In genomic region chr6:17405944-17406245, GRCh38 we compare ENCODE assay signal across 30 cellular contexts. TPM values are rescaled to one million over a fixed set of nuclear protein-coding genes. Genes with fewer than 3 reads are reported as not detected.
DNase-seq lines count a peak whose midpoint lies in the region; ATAC-seq and TF ChIP-seq lines count a peak whose summit lies in the region.
"Had no signal": no experiment of that assay in that cellular context is flagged by ENCODE, and none has a peak within 500 bp of the region (broad histone marks: within the 10 kb centered on the region; RNA-seq: fewer than 3 reads in every experiment).

No MANE protein-coding gene starts in this region.

- no peak overlapping the region for H4K12ac ChIP-seq in trophoblast cell (ENCODE audit: low read depth, low read length)

- H3K23ac ChIP-seq in trophoblast cell (ENCODE audit: low read length) (no peak overlapping the region), H9 (ENCODE audit: insufficient read length, low read depth, low read length) (no peak overlapping the region)

- peaks cover 27% of the 10 kb centered on the region for H3K36me3 Mint-ChIP-seq in GM23338 (ENCODE audit: low read depth)
- H3K36me3 Mint-ChIP-seq in H9 (ENCODE audit: insufficient read depth in 1 of 3, low read depth in 3 of 3) = peaks cover 6 to 14% (median 13%) of the 10 kb centered on the region in 3 experiments; a peak in 6 of 7 replicates

- H3K9me3 Mint-ChIP-seq in GM23338 (peaks cover 14% of the 10 kb centered on the region), H9 (peaks cover 12% of the 10 kb centered on the region in 2 experiments)
- H3K9me3 Mint-ChIP-seq: activated T-helper 1 cell treated with anti-CD3 and anti-CD28 coated beads, Interleukin-12 subunit alpha, Interleukin-12 subunit beta, Interleukin-2, Interleukin-4 antibody, amounts not matched to agents 30 ng/mL and 10 ng/mL and 1 ng/mL, durations not matched to agents 14 hours and 24 hours and 36 hours had no signal

- H3K27me3 ChIP-seq in GM23338 (ENCODE audit: insufficient read depth) = no peaks in the 10 kb centered on the region
- no peaks in the 10 kb centered on the region for H3K27me3 ChIP-seq in trophoblast cell (ENCODE audit: insufficient read depth, low read length)
- H3K27me3 ChIP-seq in H9 (ENCODE audit: insufficient read depth, low read length) = no peaks in the 10 kb centered on the region
- H3K27me3 ChIP-seq: BE2C, dorsolateral prefrontal cortex, thyroid gland had no signal

- H3K9me2 ChIP-seq in GM23338 (ENCODE audit: insufficient read depth) = no peaks in the 10 kb centered on the region

- H3K79me1 ChIP-seq in trophoblast cell (ENCODE audit: low read length) (peaks cover 3% of the 10 kb centered on the region), H9 (ENCODE audit: insufficient read depth, low read depth, low read length, poor library complexity, severe bottlenecking) (no peaks in the 10 kb centered on the region)

- H3K4me3 ChIP-seq in GM23338 (no peak overlapping the region), trophoblast cell (ENCODE audit: low read depth, low read length) (no peak overlapping the region)
- H3K4me3 ChIP-seq: dorsolateral prefrontal cortex, thyroid gland had no signal

- H3K79me2 ChIP-seq in GM23338 (replicated peaks; ENCODE audit: insufficient read depth) = 0 out of 2 replicates have a peak, but pooled peaks cover 22% of the 10 kb centered on the region
- H3K79me2 ChIP-seq in trophoblast cell (ENCODE audit: control insufficient read depth, insufficient read depth, low read length, poor library complexity) = peaks cover 4% of the 10 kb centered on the region
- no peaks in the 10 kb centered on the region for H3K79me2 ChIP-seq in H9 (ENCODE audit: insufficient read depth, low read length)

- H2BK5ac ChIP-seq in trophoblast cell (ENCODE audit: low read depth, low read length, poor library complexity) = no peak overlapping the region
- H2BK5ac ChIP-seq in H9 (ENCODE audit: insufficient read length, low read length) = no peak overlapping the region

- no peak overlapping the region for H2BK20ac ChIP-seq in H9 (ENCODE audit: low read depth, low read length, poor library complexity, severe bottlenecking)

- no peak overlapping the region for H3T11ph ChIP-seq in H9 (ENCODE audit: low read length)

- no peak overlapping the region for H2BK12ac ChIP-seq in trophoblast cell (ENCODE audit: low read length)
- H2BK12ac ChIP-seq in H9 (ENCODE audit: insufficient read length, low read depth, low read length) = no peak overlapping the region

- no peak overlapping the region for H3K4me2 ChIP-seq in GM23338
- H3K4me2 ChIP-seq in trophoblast cell (ENCODE audit: low read length) = no peak overlapping the region
- H3K4me2 ChIP-seq in H9 (ENCODE audit: insufficient read depth, insufficient read length, low read length) = no peak overlapping the region

- H3K14ac ChIP-seq in trophoblast cell (ENCODE audit: low read length) (no peak overlapping the region), H9 (ENCODE audit: insufficient read depth, low read length) (no peak overlapping the region)

- H3K27ac Mint-ChIP-seq in GM23338 = no peak overlapping the region; the same call in 1 of the 2 replicates
- peak overlapping the region in 1 of 3 experiments; percentile 74; a peak in 2 of 7 replicates for H3K27ac Mint-ChIP-seq in H9
- H3K27ac Mint-ChIP-seq: activated CD4-positive, alpha-beta memory T cell treated with anti-CD3 and anti-CD28 coated beads, Interleukin-2, amount 10 ng/mL, durations not matched to agents 7 days and 5 days; activated T-helper 1 cell treated with anti-CD3 and anti-CD28 coated beads, Interleukin-12 subunit alpha, Interleukin-12 subunit beta, Interleukin-2, Interleukin-4 antibody, amounts not matched to agents 30 ng/mL and 10 ng/mL and 1 ng/mL, durations not matched to agents 14 hours and 24 hours and 36 hours had no signal

- H2BK15ac ChIP-seq in H9 (ENCODE audit: low read depth, low read length) = no peak overlapping the region

- H3K18ac ChIP-seq in trophoblast cell (ENCODE audit: low read length) (no peak overlapping the region), H9 (ENCODE audit: insufficient read length, low read depth, low read length) (no peak overlapping the region)

- H4K8ac ChIP-seq in trophoblast cell (ENCODE audit: low read depth, low read length) (no peak overlapping the region), H9 (replicated peaks; ENCODE audit: insufficient read length, low read depth, low read length) (no peak overlapping the region)

- H2AK5ac ChIP-seq in trophoblast cell (ENCODE audit: low read length) (no peak overlapping the region), H9 (ENCODE audit: insufficient read length, low read length) (no peak overlapping the region)

- H4K20me1 ChIP-seq in GM23338 (replicated peaks; ENCODE audit: insufficient read depth) = no peaks in the 10 kb centered on the region; the same call in 1 of the 2 replicates
- no peaks in the 10 kb centered on the region for H4K20me1 ChIP-seq in H9 (ENCODE audit: control insufficient read depth, insufficient read depth, insufficient read length)

- 0 out of 2 replicates have a peak overlapping the region, but pooled peaks have one; percentile 55 for H3K27ac ChIP-seq in GM23338 (ENCODE audit: low read depth)
- peak overlapping the region; percentile 39 for H3K27ac ChIP-seq in trophoblast cell (ENCODE audit: low read depth, low read length)
- no peak overlapping the region for H3K27ac ChIP-seq in H9 (ENCODE audit: insufficient read length, low read depth, low read length)
- H3K27ac ChIP-seq: dorsolateral prefrontal cortex, neutrophil, thyroid gland had no signal

- H3K23me2 ChIP-seq in H9 (ENCODE audit: insufficient read length, low read depth, low read length, poor library complexity, severe bottlenecking) = no peaks in the 10 kb centered on the region

- no peak overlapping the region for H4K5ac ChIP-seq in H9 (ENCODE audit: insufficient read length, low read depth, low read length)

- H2BK120ac ChIP-seq in trophoblast cell (ENCODE audit: insufficient read depth, low read length, poor library complexity) (no peak overlapping the region), H9 (ENCODE audit: low read depth, low read length, poor library complexity, severe bottlenecking) (no peak overlapping the region)

- no peak overlapping the region for H3K56ac ChIP-seq in H9 (ENCODE audit: insufficient read length, low read depth, low read length)

- no peak overlapping the region for H2AFZ ChIP-seq in GM23338
- H2AFZ ChIP-seq in trophoblast cell (ENCODE audit: insufficient read depth, low read length, poor library complexity) = no peak overlapping the region
- H2AFZ ChIP-seq in H9 (ENCODE audit: low read length) = no peak overlapping the region

- intact Hi-C loops in left ventricle myocardium superior (cut with micrococcal nuclease) = no loop called here

- H3K4me1 ChIP-seq in GM23338 (ENCODE audit: insufficient read depth) (no peaks in the 10 kb centered on the region), trophoblast cell (ENCODE audit: control insufficient read depth in 1 of 2, insufficient read depth in 2 of 2, low read length in 2 of 2) (peaks cover 11 to 15% of the 10 kb centered on the region in 2 experiments), H9 (ENCODE audit: insufficient read depth, low read length) (no peaks in the 10 kb centered on the region; the same call in 1 of the 2 replicates)
- H3K4me1 ChIP-seq: BE2C, thyroid gland had no signal

- H3F3A ChIP-seq in GM23338 (replicated peaks; ENCODE audit: low read depth) = no peaks in the 10 kb centered on the region

- H4K91ac ChIP-seq in trophoblast cell (ENCODE audit: low read depth, low read length) (no peak overlapping the region), H9 (ENCODE audit: insufficient read length, low read depth, low read length) (no peak overlapping the region)

- H3K27me3 Mint-ChIP-seq in GM23338 (ENCODE audit: insufficient read depth, low read depth, poor library complexity) (peaks cover 4% of the 10 kb centered on the region), H9 (ENCODE audit: low read depth) (no peaks in the 10 kb centered on the region)
- H3K27me3 Mint-ChIP-seq: activated CD4-positive, alpha-beta memory T cell treated with anti-CD3 and anti-CD28 coated beads, Interleukin-2, amount 10 ng/mL, durations not matched to agents 7 days and 5 days had no signal

- H3K4me1 Mint-ChIP-seq in GM23338 (peaks cover 5% of the 10 kb centered on the region; the same call in 2 of the 3 replicates), H9 (peaks cover 6 to 9% of the 10 kb centered on the region in 2 experiments)
- H3K4me1 Mint-ChIP-seq: activated CD4-positive, alpha-beta memory T cell treated with anti-CD3 and anti-CD28 coated beads, Interleukin-2, amount 10 ng/mL, durations not matched to agents 7 days and 5 days had no signal

- H3K36me3 ChIP-seq in GM23338 (ENCODE audit: insufficient read depth) (no peaks in the 10 kb centered on the region), trophoblast cell (ENCODE audit: control insufficient read depth in 1 of 2, insufficient read depth in 2 of 2, low read length in 2 of 2) (peaks cover 3 to 5% of the 10 kb centered on the region in 2 experiments)
- H3K36me3 ChIP-seq: BE2C, neutrophil, thyroid gland had no signal

- WGBS in trophoblast cell (ENCODE audit: extremely low coverage, insufficient coverage, insufficient read length) = no CpG with 5 or more reads among the region's 8 CpGs
- no CpG with 5 or more reads among the region's 8 CpGs for WGBS in H9 (ENCODE audit: extremely low coverage, insufficient read length, low lambda C conversion rate)

- peak; percentile 19 for ATAC-seq in GM18498 (IDR thresholded peaks at IDR 0.05; ENCODE audit: unreplicated experiment)
- peak; percentile 32; the same call in 1 of the 3 replicates for ATAC-seq in GM23338
- ATAC-seq in left ventricle myocardium superior = peak; percentile 22
- ATAC-seq in HG03469 (IDR thresholded peaks at IDR 0.05; ENCODE audit: unreplicated experiment) = no peak
- ATAC-seq: sciatic nerve had no signal

- H3K9ac ChIP-seq in trophoblast cell (ENCODE audit: low read length) (no peak overlapping the region), H9 (ENCODE audit: extremely low read depth, insufficient read length, low read length) (no peak overlapping the region)

- TF ChIP-seq CTCF in GM23338 (conservative IDR thresholded peaks at IDR 0.05; ENCODE audit: low read depth in 2 of 2) (no peak), H9 (conservative IDR thresholded peaks at IDR 0.05) (no peak)

- DNase-seq in GM23338 (ENCODE audit: low spot score) (no peak), left ventricle myocardium superior (no peak), trophoblast cell (no peak), H9 (no peak), DMS 273 (lab: John Stamatoyannopoulos, UW; ENCODE audit: unreplicated experiment) (no peak)
- no peak for DNase-seq in NK-92 treated with Interleukin-12 subunit alpha and Interleukin-12 subunit beta, amount 100 ng/mL, for 24 hours (lab: John Stamatoyannopoulos, UW)
- DNase-seq: ACHN; activated CD4-positive, alpha-beta memory T cell treated with anti-CD3 and anti-CD28 coated beads, Interleukin-2, amount 10 ng/mL, durations not matched to agents 7 days and 5 days; activated CD4-positive, alpha-beta T cell treated with anti-CD3 and anti-CD28 coated beads for 1 hour; activated CD8-positive, alpha-beta memory T cell treated with anti-CD3 and anti-CD28 coated beads, Interleukin-2, amount 50 U/mL, for 48 hours; activated naive CD4-positive, alpha-beta T cell treated with Interleukin-2 at 50 U/mL for 16 hours; BE2C; DMS53; dorsolateral prefrontal cortex; GOT3; hippocampal formation; KBM-7; NCI-H1092 treated with DMSO at 0.1 percent for 48 hours; NCI-H187 treated with DMSO at 0.1 percent for 48 hours; NCI-H2171 treated with DMSO at 0.1 percent for 48 hours; NCI-H510A treated with DMSO at 0.1 percent for 48 hours; stimulated activated CD4-positive, alpha-beta T cell treated with anti-CD3 and anti-CD28 coated beads, Interleukin-4, amount 100 ng/mL, for 1 hour; T-helper 2 cell; thyroid gland had no signal

- H3K4me3 Mint-ChIP-seq in GM23338 = no peak overlapping the region
- H3K4me3 Mint-ChIP-seq in H9 = no peak overlapping the region
- H3K4me3 Mint-ChIP-seq: activated CD4-positive, alpha-beta memory T cell treated with anti-CD3 and anti-CD28 coated beads, Interleukin-2, amount 10 ng/mL, durations not matched to agents 7 days and 5 days; activated T-helper 1 cell treated with anti-CD3 and anti-CD28 coated beads, Interleukin-12 subunit alpha, Interleukin-12 subunit beta, Interleukin-2, Interleukin-4 antibody, amounts not matched to agents 30 ng/mL and 10 ng/mL and 1 ng/mL, durations not matched to agents 14 hours and 24 hours and 36 hours had no signal

- H3K4ac ChIP-seq in trophoblast cell (ENCODE audit: low read depth, low read length) (peak overlapping the region; percentile 5), H9 (ENCODE audit: low read depth, low read length) (no peak overlapping the region)

- H3K9me3 ChIP-seq in trophoblast cell (ENCODE audit: insufficient read depth, low read depth, low read length) = peaks cover 5% of the 10 kb centered on the region
- no peaks in the 10 kb centered on the region for H3K9me3 ChIP-seq in H9 (ENCODE audit: control insufficient read depth, low read depth, low read length)
- H3K9me3 ChIP-seq: BE2C, neutrophil, thyroid gland had no signal

RNA-seq across cellular contexts. Expression of gene CAP2, which starts 12.5 kb away (rescaled TPM):
- total RNA-seq in GM23338 (2014; rRNA removed; shearing (Covaris generic)) = 6.7 and 9.4 TPM in 2 replicates
- polyA plus RNA-seq in GM23338 (2016; fragmentation: Nextera tagmentation; extraction: Ambion mirVana) = 6.6 and 9.1 TPM in 2 replicates
- total RNA-seq in left ventricle myocardium superior = 129 TPM
- polyA plus RNA-seq in trophoblast cell (2013) = 32.0 and 34.0 TPM in 2 replicates
- 11.5 and 11.9 TPM in 2 replicates for total RNA-seq in H9 (2021)
- total RNA-seq: activated CD4-positive, alpha-beta memory T cell treated with anti-CD3 and anti-CD28 coated beads, Interleukin-2, amount 10 ng/mL, durations not matched to agents 7 days and 5 days; activated T-helper 1 cell treated with anti-CD3 and anti-CD28 coated beads, Interleukin-12 subunit alpha, Interleukin-12 subunit beta, Interleukin-2, Interleukin-4 antibody, amounts not matched to agents 30 ng/mL and 10 ng/mL and 1 ng/mL, durations not matched to agents 14 hours and 24 hours and 36 hours; OCI-LY7 had no signal

Comparison
In these comparisons a context has a peak if more than half of its experiments do, and no peak if none do; other contexts are left out.
1. RNA of gene CAP2, which starts 12.5 kb away (total RNA-seq): 129 TPM in left ventricle myocardium superior (single experiment); 11.5 to 11.9 TPM in H9 and 6.7 to 9.4 TPM in GM23338; every median in the first group is over 10 times any median in the second.